Comparison of ENCODE assay signal across 7 cellular contexts in genomic region chr18:14415399-14415798, GRCh38.
DNase-seq lines count a peak whose midpoint lies in the region; ATAC-seq and TF ChIP-seq lines count a peak whose summit lies in the region.
"Not testable (repeated sequence)": the region's sequence is repeated elsewhere in the genome, so short reads cannot be mapped to it uniquely, and the experiment has no call there.

No MANE protein-coding gene starts in this region.

- not testable (repeated sequence) for H3K9ac ChIP-seq in Loucy (ENCODE audit: low read depth, low read length, poor library complexity, severe bottlenecking)

- CTCF ChIA-PET in CD4-positive, alpha-beta memory T cell (lab: Charles Lee; ENCODE audit: partially characterized antibody); T-cell (lab: Charles Lee): not testable (repeated sequence)

- DNase-seq in CD4-positive, alpha-beta memory T cell; T-cell; breast epithelium (ENCODE audit: low spot score in 2 of 2); left ventricle myocardium inferior; osteoblast (ENCODE audit: insufficient read length, low spot score, missing footprints): not testable (repeated sequence)

- peak overlapping the region; percentile 67 for H2AFZ ChIP-seq in Loucy (ENCODE audit: low read length)
- not testable (repeated sequence) for H2AFZ ChIP-seq in osteoblast (ENCODE audit: low read length)

- not testable (repeated sequence) for H3K9me3 Mint-ChIP-seq in CD4-positive, alpha-beta memory T cell; T-cell; activated naive CD4-positive, alpha-beta T cell treated with anti-CD3 and anti-CD28 coated beads, Interleukin-2, amount 50 U/mL, for 24 hours

- H3K27me3 Mint-ChIP-seq in CD4-positive, alpha-beta memory T cell; T-cell; activated naive CD4-positive, alpha-beta T cell treated with anti-CD3 and anti-CD28 coated beads, Interleukin-2, amount 50 U/mL, for 24 hours: not testable (repeated sequence)

- TF ChIP-seq CTCF in Loucy (conservative IDR thresholded peaks at IDR 0.05; ENCODE audit: low read length); breast epithelium (IDR thresholded peaks at IDR 0.05); left ventricle myocardium inferior (IDR thresholded peaks at IDR 0.05; ENCODE audit: borderline replicate concordance); osteoblast (IDR thresholded peaks at IDR 0.05; ENCODE audit: extremely low read depth, low read depth, low read length): not testable (repeated sequence)

- not testable (repeated sequence) for H3K4me1 Mint-ChIP-seq in CD4-positive, alpha-beta memory T cell; T-cell; activated naive CD4-positive, alpha-beta T cell treated with anti-CD3 and anti-CD28 coated beads, Interleukin-2, amount 50 U/mL, for 24 hours

- H3K79me2 ChIP-seq in Loucy (ENCODE audit: insufficient read depth, low read length); osteoblast (ENCODE audit: insufficient read depth, low read length): not testable (repeated sequence)

- not testable (repeated sequence) for H3F3A ChIP-seq in Loucy (ENCODE audit: low read depth)

- H3K9me2 ChIP-seq in Loucy (replicated peaks; ENCODE audit: low read depth, low read length), result not testable (repeated sequence)

- not testable (repeated sequence) for TF ChIP-seq POLR2A in breast epithelium (IDR thresholded peaks at IDR 0.05)

- H3K4me2 ChIP-seq in Loucy (ENCODE audit: low read depth, low read length, poor library complexity, severe bottlenecking), result peak overlapping the region; percentile 50
- peak overlapping the region; percentile 60 for H3K4me2 ChIP-seq in osteoblast (ENCODE audit: insufficient read depth, low read length)

- H3K36me3 Mint-ChIP-seq in CD4-positive, alpha-beta memory T cell; T-cell; activated naive CD4-positive, alpha-beta T cell treated with anti-CD3 and anti-CD28 coated beads, Interleukin-2, amount 50 U/mL, for 24 hours: not testable (repeated sequence)

- not testable (repeated sequence) for H3K27ac ChIP-seq in CD4-positive, alpha-beta memory T cell (ENCODE audit: low read depth, low read length); breast epithelium; left ventricle myocardium inferior (replicated peaks); osteoblast (ENCODE audit: low read depth, low read length)

- H3K27me3 ChIP-seq in CD4-positive, alpha-beta memory T cell (ENCODE audit: insufficient read depth, low read length); Loucy (ENCODE audit: insufficient read depth, low read length, poor library complexity, severe bottlenecking); breast epithelium; left ventricle myocardium inferior (ENCODE audit: low read depth); osteoblast (ENCODE audit: insufficient read depth, low read length): not testable (repeated sequence)

- POLR2A ChIA-PET in CD4-positive, alpha-beta memory T cell (lab: Charles Lee; ENCODE audit: partially characterized antibody); T-cell (lab: Charles Lee): not testable (repeated sequence)

- H3K4me3 ChIP-seq in CD4-positive, alpha-beta memory T cell (ENCODE audit: low read length in 2 of 2); Loucy (ENCODE audit: low read length, poor library complexity, severe bottlenecking): not testable (repeated sequence)
- H3K4me3 ChIP-seq in breast epithelium (peak overlapping the region in 2 of 3 donors; percentile 18 to 46), left ventricle myocardium inferior (peak overlapping the region; percentile 34), osteoblast (ENCODE audit: insufficient read depth, low read length) (peak overlapping the region; percentile 45)

- not testable (repeated sequence) for H3K4me1 ChIP-seq in CD4-positive, alpha-beta memory T cell (ENCODE audit: insufficient read depth, low read length); Loucy (ENCODE audit: insufficient read depth, low read length, poor library complexity, severe bottlenecking); breast epithelium; left ventricle myocardium inferior; osteoblast (ENCODE audit: insufficient read depth, low read length)

- intact Hi-C loops in CD4-positive, alpha-beta memory T cell (cut with micrococcal nuclease), result loop anchor here (5.0 kb wide), 1 partner anchor 238 kb away; no protein-coding TSS in a partner anchor
- intact Hi-C loops in breast epithelium (cut with DNase I; ENCODE audit: low total_unique reads); left ventricle myocardium inferior (cut with micrococcal nuclease): not testable (repeated sequence)

- not testable (repeated sequence) for ATAC-seq in T-cell (replicated peaks in 1 of 4)

- H3K4me3 Mint-ChIP-seq in CD4-positive, alpha-beta memory T cell, result peak overlapping the region in 6 of 8 donors; percentile 21 to 66 (median 43)
- peak overlapping the region; percentile 39 to 50 (median 49) for H3K4me3 Mint-ChIP-seq in T-cell
- H3K4me3 Mint-ChIP-seq in activated naive CD4-positive, alpha-beta T cell treated with anti-CD3 and anti-CD28 coated beads, Interleukin-2, amount 50 U/mL, for 24 hours, result peak overlapping the region; percentile 30

- not testable (repeated sequence) for H3K9me3 ChIP-seq in CD4-positive, alpha-beta memory T cell (ENCODE audit: control insufficient read depth in 1 of 2, low read length in 2 of 2); Loucy (ENCODE audit: insufficient read depth, low read depth, low read length); breast epithelium; left ventricle myocardium inferior (replicated peaks); osteoblast (ENCODE audit: low read depth, low read length)

- H4K20me1 ChIP-seq in Loucy (ENCODE audit: insufficient read depth, low read length, poor library complexity, severe bottlenecking); osteoblast (ENCODE audit: insufficient read depth, low read length): not testable (repeated sequence)

- not testable (repeated sequence) for H3K36me3 ChIP-seq in CD4-positive, alpha-beta memory T cell (ENCODE audit: insufficient read depth, low read length); Loucy (ENCODE audit: insufficient read depth, low read length); breast epithelium; left ventricle myocardium inferior; osteoblast (ENCODE audit: insufficient read depth, low read length)

- not testable (repeated sequence) for H3K27ac Mint-ChIP-seq in CD4-positive, alpha-beta memory T cell; T-cell; activated naive CD4-positive, alpha-beta T cell treated with anti-CD3 and anti-CD28 coated beads, Interleukin-2, amount 50 U/mL, for 24 hours
